ENCODE assay signal across 26 cellular contexts in the genomic region with DNA sequence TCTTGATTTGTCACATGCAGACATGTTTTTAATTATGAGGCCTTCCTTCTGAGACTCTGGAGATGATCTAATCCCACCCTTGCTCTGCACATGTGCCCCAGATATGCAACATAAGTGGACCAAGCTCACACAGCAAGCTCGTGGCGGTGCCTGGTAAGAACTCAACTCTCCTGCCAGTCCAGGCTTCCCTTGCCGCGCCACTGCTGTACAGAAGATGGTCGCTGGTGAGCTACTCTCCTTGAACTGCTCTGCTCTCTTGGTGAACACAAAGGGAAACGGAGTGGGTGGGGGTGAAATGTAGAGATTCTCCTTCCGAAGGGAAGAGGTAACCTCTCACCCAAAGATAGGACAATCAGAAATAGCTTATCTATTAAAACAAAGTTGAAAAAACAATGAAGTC. TPM values are rescaled to one million over a fixed set of nuclear protein-coding genes. Genes with fewer than 3 reads are reported as not detected.
DNase-seq lines count a peak whose midpoint lies in the region; TF ChIP-seq lines count a peak whose summit lies in the region.
"Had no signal": no experiment of that assay in that cellular context is flagged by ENCODE, and none has a peak within 500 bp of the region (broad histone marks: within the 10 kb centered on the region; RNA-seq: fewer than 3 reads in every experiment).

No MANE protein-coding gene starts in this region.

- no peak overlapping the region for H3K9ac ChIP-seq in mammary epithelial cell (ENCODE audit: insufficient read depth, low read length)

- H3K27ac ChIP-seq in mammary epithelial cell (ENCODE audit: insufficient read depth, low read depth, low read length) (no peak overlapping the region), esophagus muscularis mucosa (replicated peaks in 1 of 4) (peak overlapping the region; percentile 87 to 96 (median 91)), vagina (peak overlapping the region; percentile 94)
- H3K27ac ChIP-seq: 22Rv1, right atrium auricular region, SK-N-MC had no signal

- no peak for TF ChIP-seq POLR2A in esophagus muscularis mucosa (IDR thresholded peaks at IDR 0.05; ENCODE audit: low read depth)
- no peak for TF ChIP-seq POLR2A in vagina (IDR thresholded peaks at IDR 0.05)

- TF ChIP-seq EP300 in esophagus muscularis mucosa (IDR thresholded peaks at IDR 0.05) = no peak

- H3K79me2 ChIP-seq in mammary epithelial cell (ENCODE audit: insufficient read depth, low read length) = peaks cover 72% of the 10 kb centered on the region

- in situ Hi-C loops in mammary epithelial cell (cut with MboI; ENCODE audit: low sequenced_read_pairs in 2 of 2) = no loop called here

- no peak overlapping the region for H3K4me3 ChIP-seq in mammary epithelial cell (replicated peaks in 1 of 3; ENCODE audit: insufficient read depth in 1 of 3, low read depth in 2 of 3, low read length in 3 of 3)
- H3K4me3 ChIP-seq in esophagus muscularis mucosa = no peak overlapping the region
- no peak overlapping the region for H3K4me3 ChIP-seq in vagina
- H3K4me3 ChIP-seq: Peyer's patch, right atrium auricular region, SK-N-MC, tibial nerve had no signal

- no peaks in the 10 kb centered on the region for H3K9me3 ChIP-seq in mammary epithelial cell (replicated peaks; ENCODE audit: insufficient read depth, low read length)
- no peaks in the 10 kb centered on the region for H3K9me3 ChIP-seq in esophagus muscularis mucosa
- no peaks in the 10 kb centered on the region for H3K9me3 ChIP-seq in vagina
- H3K9me3 ChIP-seq: Peyer's patch, right atrium auricular region, tibial nerve had no signal

- H3K27ac Mint-ChIP-seq in MCF 10A (ENCODE audit: low read depth, unreplicated experiment) (peak overlapping the region; percentile 67), mesothelial cell of epicardium (peak overlapping the region; percentile 79)
- H3K27ac Mint-ChIP-seq: activated B cell treated with CpG ODN at 0.5 μM for 24 hours, B cell had no signal

- H3K9me3 Mint-ChIP-seq in MCF 10A (ENCODE audit: unreplicated experiment) (no peaks in the 10 kb centered on the region), mesothelial cell of epicardium (no peaks in the 10 kb centered on the region)
- H3K9me3 Mint-ChIP-seq: activated B cell treated with CpG ODN at 0.5 μM for 24 hours, immature natural killer cell had no signal

- H3K27me3 ChIP-seq in mammary epithelial cell (ENCODE audit: insufficient read depth, low read length) (no peaks in the 10 kb centered on the region), esophagus muscularis mucosa (no peaks in the 10 kb centered on the region), vagina (no peaks in the 10 kb centered on the region)
- H3K27me3 ChIP-seq: Peyer's patch, right atrium auricular region, tibial nerve had no signal

- H2AFZ ChIP-seq in mammary epithelial cell (ENCODE audit: low read depth, low read length) = no peak overlapping the region

- H3K27me3 Mint-ChIP-seq in MCF 10A (ENCODE audit: insufficient read depth, unreplicated experiment) (no peaks in the 10 kb centered on the region), mesothelial cell of epicardium (ENCODE audit: low read depth) (no peaks in the 10 kb centered on the region)

- TF ChIP-seq CTCF in MCF 10A (IDR thresholded peaks at IDR 0.05; ENCODE audit: unreplicated experiment) (no peak), mammary epithelial cell (conservative IDR thresholded peaks at IDR 0.05 in 1 of 2, IDR thresholded peaks at IDR 0.05 in 1 of 2; ENCODE audit: extremely low read depth in 1 of 2, insufficient read depth in 1 of 2, low read depth in 1 of 2, low read length in 2 of 2) (no peak), esophagus muscularis mucosa (IDR thresholded peaks at IDR 0.05) (no peak), mesothelial cell of epicardium (IDR thresholded peaks at IDR 0.05; ENCODE audit: unreplicated experiment) (no peak), vagina (IDR thresholded peaks at IDR 0.05) (no peak)

- 95% methylated on average over 7 of the region's 7 CpGs for WGBS in mammary epithelial cell (ENCODE audit: low coverage, missing lambda C conversion rate)
- WGBS in esophagus muscularis mucosa = 92% methylated on average over 7 of the region's 7 CpGs

- H3K36me3 Mint-ChIP-seq in MCF 10A (ENCODE audit: insufficient read depth, unreplicated experiment) = peaks cover 60% of the 10 kb centered on the region
- H3K36me3 Mint-ChIP-seq in mesothelial cell of epicardium = peaks cover 11% of the 10 kb centered on the region
- H3K36me3 Mint-ChIP-seq: immature natural killer cell had no signal

- BruUV-seq in MCF 10A (replicated peaks; lab: Mats Ljungman, UMichigan) (no TSS peak), mammary epithelial cell (replicated peaks; lab: Mats Ljungman, UMichigan) (no TSS peak)

- no peak overlapping the region for H3K4me2 ChIP-seq in mammary epithelial cell (ENCODE audit: insufficient read depth, low read depth, low read length)

- DNase-seq in MCF 10A (ENCODE audit: unreplicated experiment) (no peak), mammary epithelial cell (no peak), esophagus muscularis mucosa (ENCODE audit: extremely low spot score) (no peak), mesothelial cell of epicardium (ENCODE audit: low spot score in 2 of 2, unreplicated experiment in 2 of 2) (no peak), vagina (ENCODE audit: extremely low spot score in 2 of 2) (no peak), NCI-H69 (lab: John Stamatoyannopoulos, UW) (no peak), SKM-1 treated with dmso at 0.1 percent for 144 hours (lab: John Stamatoyannopoulos, UW; ENCODE audit: unreplicated experiment) (no peak), superior temporal gyrus (ENCODE audit: extremely low spot score) (no peak)
- DNase-seq: activated B cell treated with CpG ODN at 0.5 μM for 24 hours; activated CD4-positive, alpha-beta T cell treated with anti-CD3 and anti-CD28 coated beads, Interleukin-2, amount 50 U/mL, for 4 hours; activated CD8-positive, alpha-beta memory T cell treated with anti-CD3 and anti-CD28 coated beads, Interleukin-2, amount 50 U/mL, for 4 hours; cortex of kidney; GOT3; immature natural killer cell; NCI-H1105 treated with DMSO at 0.1 percent for 48 hours; occipital lobe; Peyer's patch; stimulated activated CD4-positive, alpha-beta T cell treated with anti-CD3 and anti-CD28 coated beads, Interleukin-12 subunit alpha, Interleukin-12 subunit beta, amount 100 ng/mL, for 4 hours; stimulated activated CD4-positive, alpha-beta T cell treated with anti-CD3 and anti-CD28 coated beads, Interleukin-4, amount 100 ng/mL, for 4 hours; stimulated activated naive CD8-positive, alpha-beta T cell treated with anti-CD3 and anti-CD28 coated beads, Interleukin-15, Interleukin-2, amounts not matched to agents 100 U/mL and 50 U/mL, for 24 hours; T-helper 9 cell had no signal

- CTCF ChIA-PET in MCF 10A (lab: Yijun Ruan, JAX) (interaction anchor here (0.8 to 18.2 kb wide), 5 partner anchors 9 to 80 kb away, joined by 3 to 178 read pairs (median 5); partner anchors contain the start of gene MYOF), mammary epithelial cell (lab: Charles Lee; ENCODE audit: low non-redundant PET) (no interaction called here)

- H3K4me1 Mint-ChIP-seq in MCF 10A (ENCODE audit: insufficient read depth, unreplicated experiment) (peaks cover 26% of the 10 kb centered on the region), mesothelial cell of epicardium (peaks cover 49% of the 10 kb centered on the region)
- H3K4me1 Mint-ChIP-seq: immature natural killer cell had no signal

- POLR2A ChIA-PET in MCF 10A (lab: Yijun Ruan, JAX) = interaction anchor here (31.9 to 39.8 kb wide), 2 partner anchors 2 to 12 kb away, joined by 2342 read pairs; partner anchors contain the start of gene MYOF

- dilution Hi-C loops in mammary epithelial cell (cut with HindIII; ENCODE audit: low sequenced_read_pairs) = no loop called here

- intact Hi-C loops in MCF 10A (cut with micrococcal nuclease) (no loop called here), mammary epithelial cell (cut with micrococcal nuclease) (no loop called here), esophagus muscularis mucosa (cut with DNase I) (no loop called here), vagina (cut with DNase I) (no loop called here)

- H3K4me3 Mint-ChIP-seq in MCF 10A (ENCODE audit: unreplicated experiment) (no peak overlapping the region), mesothelial cell of epicardium (no peak overlapping the region)
- H3K4me3 Mint-ChIP-seq: activated B cell treated with CpG ODN at 0.5 μM for 24 hours, B cell, immature natural killer cell had no signal

- H3K4me1 ChIP-seq in mammary epithelial cell (ENCODE audit: insufficient read depth, low read length) = peaks cover 27% of the 10 kb centered on the region
- peaks cover 27 to 61% (median 51%) of the 10 kb centered on the region in 4 donors for H3K4me1 ChIP-seq in esophagus muscularis mucosa
- peaks cover 62% of the 10 kb centered on the region for H3K4me1 ChIP-seq in vagina

- H4K20me1 ChIP-seq in mammary epithelial cell (ENCODE audit: insufficient read depth, low read length) = no peaks in the 10 kb centered on the region

- H3K36me3 ChIP-seq in mammary epithelial cell (ENCODE audit: insufficient read depth, low read length) (peaks cover 33% of the 10 kb centered on the region), esophagus muscularis mucosa (peaks cover 10 to 33% (median 19%) of the 10 kb centered on the region in 4 donors), vagina (peaks cover 0 to 27% of the 10 kb centered on the region in 2 donors)
- H3K36me3 ChIP-seq: Peyer's patch had no signal

RNA-seq across cellular contexts. Expression of gene MYOF, which starts 25.7 kb away (rescaled TPM):
- total RNA-seq in MCF 10A (2022) (167 and 181 TPM in 2 replicates), mammary epithelial cell (100 to 1,000 TPM; 273 to 311 TPM), esophagus muscularis mucosa (100 to 1,000 TPM in 2 of 4 donors, 10 to 100 TPM in 2; 71.2 to 120 (median 97.3) TPM), mesothelial cell of epicardium (53.3 to 58.5 TPM (median 56.0 TPM) in 3 replicates), vagina (107 TPM)
- polyA plus RNA-seq in mammary epithelial cell = 117 TPM
- 242 TPM for polyA minus RNA-seq in mammary epithelial cell

RNA-seq across cellular contexts. Expression of gene CEP55, which starts 39.9 kb away (rescaled TPM):
- total RNA-seq in MCF 10A (2022) (25.2 and 39.4 TPM in 2 replicates), mammary epithelial cell (10 to 100 TPM in 1 of 2 donors, 1 to 10 TPM in 1; 1.2 to 35.4 TPM), esophagus muscularis mucosa (under 1 TPM in 3 of 4 donors, not detected in 1; 0.19 to 0.80 (median 0.50) TPM), mesothelial cell of epicardium (6.0 to 6.3 TPM (median 6.0 TPM) in 3 replicates), vagina (3.2 TPM)
- 26.8 TPM for polyA plus RNA-seq in mammary epithelial cell
- 18.2 TPM for polyA minus RNA-seq in mammary epithelial cell
